In genomic region chr12:48183091-48183875, GRCh38 we compare ENCODE assay signal across 8 cellular contexts. TPM values are rescaled to one million over a fixed set of nuclear protein-coding genes. Genes with fewer than 3 reads are reported as not detected.
A peak's percentile ranks its signal among the peaks of the same experiment; 100 is the strongest.
DNase-seq lines count a peak whose midpoint lies in the region; ATAC-seq and TF ChIP-seq lines count a peak whose summit lies in the region.

TSS of gene CCDC184 (plus strand) at chr12:48183644. CDS start at chr12:48184123, 479 bp downstream.

- H3K4me3 ChIP-seq in DND-41 (ENCODE audit: low read depth in 1 of 2, low read length in 2 of 2) (peak within 1 kb of the TSS in 1 of 2 experiments; percentile 56; a peak in 3 of 4 replicates), Loucy (ENCODE audit: low read length, poor library complexity, severe bottlenecking) (peak within 1 kb of the TSS; percentile 80), adrenal gland (peak within 1 kb of the TSS; percentile 50 to 62 (median 56)), upper lobe of right lung (peak within 1 kb of the TSS; percentile 49)

- peak in 1 of 2 donors; percentile 31 for TF ChIP-seq POLR2A in adrenal gland (IDR thresholded peaks at IDR 0.05)

- ATAC-seq in DND-41 (ENCODE audit: insufficient read depth, low read depth) (peak; percentile 70), GM21825 (IDR thresholded peaks at IDR 0.05; ENCODE audit: unreplicated experiment) (peak; percentile 48), left cardiac atrium (peak; percentile 74 to 87), upper lobe of right lung (peak; percentile 77)

- peaks cover 14% of the 10 kb centered on the region for H3K4me1 ChIP-seq in DND-41 (ENCODE audit: insufficient read depth, low read length)
- peaks cover 26% of the 10 kb centered on the region for H3K4me1 ChIP-seq in Loucy (ENCODE audit: insufficient read depth, low read length, poor library complexity, severe bottlenecking)
- H3K4me1 ChIP-seq in adrenal gland (replicated peaks in 1 of 2): peaks cover 5 to 21% of the 10 kb centered on the region in 2 donors
- peaks cover 8% of the 10 kb centered on the region for H3K4me1 ChIP-seq in upper lobe of right lung

- H3K9ac ChIP-seq in DND-41 (ENCODE audit: low read depth, low read length) (peak within 1 kb of the TSS; percentile 36; the same call in 1 of the 2 replicates), Loucy (ENCODE audit: low read depth, low read length, poor library complexity, severe bottlenecking) (peak within 1 kb of the TSS; percentile 47)

- DNase-seq in DND-41: peak; percentile 46
- DNase-seq in SW480 (ENCODE audit: low spot score): peak; percentile 68
- peak; percentile 73 to 90 (median 81) for DNase-seq in adrenal gland
- DNase-seq in left cardiac atrium: peak; percentile 72
- DNase-seq in pons (ENCODE audit: low spot score): peak; percentile 85
- DNase-seq in upper lobe of right lung: peak; percentile 76

- 0 to 1% (median 1%) methylated on average over 50 to 61 of the region's 61 CpGs for WGBS in adrenal gland, 4 donors

- H3F3A ChIP-seq in Loucy (ENCODE audit: low read depth): no peaks in the 10 kb centered on the region; the same call in 1 of the 2 replicates

- TF ChIP-seq CTCF in DND-41 (IDR thresholded peaks at IDR 0.05; ENCODE audit: borderline replicate concordance, extremely low read depth, low read length, poor library complexity, severe bottlenecking): peak; percentile 29
- peak; percentile 52 for TF ChIP-seq CTCF in Loucy (conservative IDR thresholded peaks at IDR 0.05; ENCODE audit: low read length)
- peak; percentile 16 to 58 (median 42) for TF ChIP-seq CTCF in adrenal gland (IDR thresholded peaks at IDR 0.05)
- TF ChIP-seq CTCF in upper lobe of right lung (IDR thresholded peaks at IDR 0.05): peak; percentile 32

- no peaks in the 10 kb centered on the region for H3K9me3 ChIP-seq in DND-41 (ENCODE audit: insufficient read depth, low read length, severe bottlenecking)
- no peaks in the 10 kb centered on the region for H3K9me3 ChIP-seq in Loucy (ENCODE audit: insufficient read depth, low read depth, low read length)
- H3K9me3 ChIP-seq in adrenal gland (replicated peaks in 1 of 3): no peaks in the 10 kb centered on the region
- no peaks in the 10 kb centered on the region for H3K9me3 ChIP-seq in upper lobe of right lung

- H2AFZ ChIP-seq in DND-41 (ENCODE audit: low read depth, low read length) (peak within 1 kb of the TSS; percentile 68), Loucy (ENCODE audit: low read length) (peak within 1 kb of the TSS; percentile 95)

- intact Hi-C loops in adrenal gland (cut with DNase I): loop anchor here (10.0 kb wide), 1 partner anchor 272 kb away; no protein-coding TSS in a partner anchor
- intact Hi-C loops in left cardiac atrium (cut with DNase I): loop anchor here in 1 of 2 donors (10.0 kb wide), 1 partner anchor 432 kb away; no protein-coding TSS in a partner anchor
- intact Hi-C loops in upper lobe of right lung (cut with DNase I): no loop called here

- H3K36me3 ChIP-seq in DND-41 (ENCODE audit: insufficient read depth, low read length) (no peaks in the 10 kb centered on the region), Loucy (ENCODE audit: insufficient read depth, low read length) (no peaks in the 10 kb centered on the region), adrenal gland (replicated peaks in 1 of 2) (no peaks in the 10 kb centered on the region), upper lobe of right lung (no peaks in the 10 kb centered on the region)

- no peaks in the 10 kb centered on the region for H3K9me2 ChIP-seq in Loucy (replicated peaks; ENCODE audit: low read depth, low read length)

- H3K27ac ChIP-seq in DND-41 (ENCODE audit: low read length): no peak within 1 kb of the TSS
- H3K27ac ChIP-seq in adrenal gland: peak within 1 kb of the TSS in 3 of 5 donors; percentile 45 to 83 (median 58)
- H3K27ac ChIP-seq in upper lobe of right lung: no peak within 1 kb of the TSS

- no peaks in the 10 kb centered on the region for H3K79me2 ChIP-seq in DND-41 (ENCODE audit: insufficient read depth, low read length)
- H3K79me2 ChIP-seq in Loucy (ENCODE audit: insufficient read depth, low read length): no peaks in the 10 kb centered on the region

- H4K20me1 ChIP-seq in DND-41 (ENCODE audit: insufficient read depth, low read length): no peaks in the 10 kb centered on the region
- H4K20me1 ChIP-seq in Loucy (ENCODE audit: insufficient read depth, low read length, poor library complexity, severe bottlenecking): no peaks in the 10 kb centered on the region

- H3K27me3 ChIP-seq in DND-41 (ENCODE audit: insufficient read depth, low read length, poor library complexity) (peaks cover 49% of the 10 kb centered on the region), Loucy (ENCODE audit: insufficient read depth, low read length, poor library complexity, severe bottlenecking) (no peaks in the 10 kb centered on the region), adrenal gland (no peaks in the 10 kb centered on the region), upper lobe of right lung (peaks cover 57% of the 10 kb centered on the region)

- H3K4me2 ChIP-seq in DND-41 (ENCODE audit: insufficient read depth, low read length) (peak within 1 kb of the TSS; percentile 69), Loucy (ENCODE audit: low read depth, low read length, poor library complexity, severe bottlenecking) (peak within 1 kb of the TSS; percentile 81)

RNA-seq across cellular contexts. Expression of gene CCDC184, which starts in this region (rescaled TPM):
- total RNA-seq in adrenal gland (10 to 100 TPM in 2 of 8 donors, 1 to 10 TPM in 6; 2.3 to 12.8 (median 8.5) TPM), left cardiac atrium (1 to 10 TPM; 1.2 to 1.4 TPM), upper lobe of right lung (0.61 TPM)
- polyA plus RNA-seq in adrenal gland: 1 to 10 TPM; 3.6 to 6.2 (median 5.7) TPM

Comparison
In these comparisons a context has a peak if more than half of its experiments do, and no peak if none do; other contexts are left out.
1. Peak in DNase-seq, ATAC-seq and H3K4me3 ChIP-seq in upper lobe of right lung; RNA of the gene not detected or under 1 TPM.
2. H3K27ac ChIP-seq: peak in adrenal gland (3 of 5); none in DND-41 (single experiment) and upper lobe of right lung (single experiment).
3. Peak in every context shown above with its lines, with median percentiles within 50 percentile points of each other: ATAC-seq, DNase-seq and CTCF ChIP-seq.